ENCODE assay signal across 17 cellular contexts in the genomic region with DNA sequence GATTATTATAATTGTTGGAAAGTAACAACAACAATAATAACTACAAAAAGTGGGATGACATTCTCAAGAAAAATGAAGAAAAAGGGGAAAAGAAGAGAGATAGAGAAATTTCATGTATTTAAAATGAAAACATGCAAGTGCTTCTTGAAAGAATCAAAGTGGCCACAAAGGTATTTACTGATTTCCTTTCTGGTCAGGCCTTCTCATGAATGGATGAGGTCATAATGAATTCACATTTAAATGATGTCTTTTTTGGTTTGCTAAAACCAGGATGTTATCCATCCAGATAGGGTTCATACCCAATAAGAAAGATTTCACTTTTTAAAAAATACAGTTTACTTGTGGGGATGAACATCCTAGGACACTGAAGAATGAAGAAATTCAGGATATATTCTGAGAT.
"Had no signal": no experiment of that assay in that cellular context is flagged by ENCODE, and none has a peak within 500 bp of the region (broad histone marks: within the 10 kb centered on the region; RNA-seq: fewer than 3 reads in every experiment).

No MANE protein-coding gene starts in this region.

- H3K4me2 ChIP-seq: hepatocyte had no signal

- ATAC-seq: left ventricle myocardium superior; mucosa of descending colon; naive thymus-derived CD4-positive, alpha-beta T cell had no signal

- H3K27me3 ChIP-seq: brain microvascular endothelial cell, hepatocyte had no signal

- H3K27ac ChIP-seq: brain microvascular endothelial cell, hepatocyte, parathyroid adenoma, thoracic aorta had no signal

- H3K9me3 ChIP-seq: mucosa of descending colon, thoracic aorta had no signal

- H3K27ac Mint-ChIP-seq: dendritic cell treated with granulocyte-macrophage colony-stimulating factor and Interleukin-4, amounts not matched to agents 40 ng/mL and 50 ng/mL, for 4 days; memory B cell; naive thymus-derived CD4-positive, alpha-beta T cell; T-helper 2 cell treated with Interferon-gamma antibody and Interleukin-4, amounts not matched to agents 5 μg/mL and 100 μg/mL, for 36 hours had no signal

- H3K27me3 Mint-ChIP-seq: dendritic cell treated with granulocyte-macrophage colony-stimulating factor and Interleukin-4, amounts not matched to agents 40 ng/mL and 50 ng/mL, for 4 days; memory B cell; naive thymus-derived CD4-positive, alpha-beta T cell had no signal

- H3K36me3 ChIP-seq: brain microvascular endothelial cell, thoracic aorta had no signal

- H2AFZ ChIP-seq: hepatocyte, parathyroid adenoma had no signal

- DNase-seq: activated CD4-positive, alpha-beta T cell treated with anti-CD3 and anti-CD28 coated beads, Interleukin-2, amount 50 U/mL, for 1 hour; activated CD8-positive, alpha-beta memory T cell treated with anti-CD3 and anti-CD28 coated beads for 24 hours; activated naive CD4-positive, alpha-beta T cell treated with Interleukin-2 at 50 U/mL for 16 hours; brain microvascular endothelial cell; erythroblast; kidney glomerular epithelial cell; left ventricle myocardium superior; mucosa of descending colon; naive thymus-derived CD4-positive, alpha-beta T cell; stimulated activated CD4-positive, alpha-beta T cell treated with anti-CD3 and anti-CD28 coated beads, Interleukin-12 subunit alpha, Interleukin-12 subunit beta, amount 100 ng/mL, for 4 hours; stimulated activated CD4-positive, alpha-beta T cell treated with anti-CD3 and anti-CD28 coated beads, Interleukin-2, amount 100 ng/mL, for 24 hours had no signal

- H3K79me2 ChIP-seq: hepatocyte, parathyroid adenoma had no signal

- H3K4me1 Mint-ChIP-seq: memory B cell had no signal

- H3K4me1 ChIP-seq: parathyroid adenoma had no signal

- H3K36me3 Mint-ChIP-seq: memory B cell had no signal

- H3K9me3 Mint-ChIP-seq: dendritic cell treated with granulocyte-macrophage colony-stimulating factor and Interleukin-4, amounts not matched to agents 40 ng/mL and 50 ng/mL, for 4 days; memory B cell had no signal

- H3K4me3 ChIP-seq: hepatocyte, mucosa of descending colon, thoracic aorta had no signal

- H3K4me3 Mint-ChIP-seq: dendritic cell treated with granulocyte-macrophage colony-stimulating factor and Interleukin-4, amounts not matched to agents 40 ng/mL and 50 ng/mL, for 4 days; memory B cell; naive thymus-derived CD4-positive, alpha-beta T cell; T-helper 2 cell treated with Interferon-gamma antibody and Interleukin-4, amounts not matched to agents 5 μg/mL and 100 μg/mL, for 36 hours had no signal
